In genomic region chr2:167294031-167294774, GRCh38 we compare ENCODE assay signal across 9 cellular contexts. TPM values are rescaled to one million over a fixed set of nuclear protein-coding genes. Genes with fewer than 3 reads are reported as not detected.
DNase-seq lines count a peak whose midpoint lies in the region; ATAC-seq and TF ChIP-seq lines count a peak whose summit lies in the region.
"Had no signal": no experiment of that assay in that cellular context is flagged by ENCODE, and none has a peak within 500 bp of the region (broad histone marks: within the 10 kb centered on the region; RNA-seq: fewer than 3 reads in every experiment).

No MANE protein-coding gene starts in this region.

- H3K4me1 Mint-ChIP-seq in CD8-positive, alpha-beta memory T cell, result peaks cover 14 to 21% (median 15%) of the 10 kb centered on the region in 3 donors
- H3K4me1 Mint-ChIP-seq in immature natural killer cell, result peaks cover 13 to 21% of the 10 kb centered on the region in 2 donors

- no peak for ATAC-seq in stimulated activated naive CD8-positive, alpha-beta T cell treated with anti-CD3 and anti-CD28 coated beads, Interleukin-15, Interleukin-2, amounts not matched to agents 100 U/mL and 50 U/mL, for 24 hours
- ATAC-seq in HG03439 (IDR thresholded peaks at IDR 0.05; ENCODE audit: unreplicated experiment) (no peak), left lobe of liver (no peak)

- POLR2A ChIA-PET in CD8-positive, alpha-beta memory T cell (lab: Charles Lee), result no interaction called here

- H3K27ac Mint-ChIP-seq in CD8-positive, alpha-beta memory T cell, result no peak overlapping the region
- H3K27ac Mint-ChIP-seq in immature natural killer cell, result no peak overlapping the region

- no peak overlapping the region for H2AFZ ChIP-seq in Loucy (ENCODE audit: low read length)

- no peak for TF ChIP-seq POLR2A in breast epithelium (IDR thresholded peaks at IDR 0.05)

- H3K4me1 ChIP-seq in CD8-positive, alpha-beta memory T cell (ENCODE audit: insufficient read depth, low read length), result peaks cover 8% of the 10 kb centered on the region
- peaks cover 5% of the 10 kb centered on the region for H3K4me1 ChIP-seq in Loucy (ENCODE audit: insufficient read depth, low read length, poor library complexity, severe bottlenecking)
- no peaks in the 10 kb centered on the region for H3K4me1 ChIP-seq in breast epithelium

- no peaks in the 10 kb centered on the region for H3K9me2 ChIP-seq in Loucy (replicated peaks; ENCODE audit: low read depth, low read length)

- H3K36me3 Mint-ChIP-seq in CD8-positive, alpha-beta memory T cell, result no peaks in the 10 kb centered on the region
- peaks cover 0 to 5% (median 0%) of the 10 kb centered on the region in 3 donors for H3K36me3 Mint-ChIP-seq in immature natural killer cell

- H3K9me3 ChIP-seq in CD8-positive, alpha-beta memory T cell (ENCODE audit: low read length), result no peaks in the 10 kb centered on the region
- no peaks in the 10 kb centered on the region for H3K9me3 ChIP-seq in Loucy (ENCODE audit: insufficient read depth, low read depth, low read length)
- H3K9me3 ChIP-seq in breast epithelium, result no peaks in the 10 kb centered on the region

- H3K27me3 ChIP-seq in CD8-positive, alpha-beta memory T cell (ENCODE audit: insufficient read depth, low read length, poor library complexity, severe bottlenecking), result peaks cover 10% of the 10 kb centered on the region
- H3K27me3 ChIP-seq in Loucy (ENCODE audit: insufficient read depth, low read length, poor library complexity, severe bottlenecking) (peaks cover 27% of the 10 kb centered on the region), breast epithelium (peaks cover 0 to 38% of the 10 kb centered on the region in 2 donors)

- no peaks in the 10 kb centered on the region for H3K36me3 ChIP-seq in CD8-positive, alpha-beta memory T cell (ENCODE audit: insufficient read depth, low read length)
- H3K36me3 ChIP-seq in Loucy (ENCODE audit: insufficient read depth, low read length) (no peaks in the 10 kb centered on the region), breast epithelium (no peaks in the 10 kb centered on the region)

- H3K27me3 Mint-ChIP-seq in CD8-positive, alpha-beta memory T cell, result peaks cover 7 to 56% of the 10 kb centered on the region in 2 donors
- peaks cover 4 to 10% (median 9%) of the 10 kb centered on the region in 3 donors for H3K27me3 Mint-ChIP-seq in immature natural killer cell (ENCODE audit: low read depth in 3 of 3)

- H3K4me3 Mint-ChIP-seq in CD8-positive, alpha-beta memory T cell, result peak overlapping the region; percentile 13 to 86 (median 74)
- peak overlapping the region; percentile 46 to 80 (median 73) for H3K4me3 Mint-ChIP-seq in immature natural killer cell

- no peak overlapping the region for H3K4me3 ChIP-seq in CD8-positive, alpha-beta memory T cell (ENCODE audit: low read length)
- H3K4me3 ChIP-seq in Loucy (ENCODE audit: low read length, poor library complexity, severe bottlenecking) (peak overlapping the region; percentile 70), breast epithelium (peak overlapping the region; percentile 60 to 89 (median 74))

- no peaks in the 10 kb centered on the region for H3K79me2 ChIP-seq in Loucy (ENCODE audit: insufficient read depth, low read length)

- intact Hi-C loops in breast epithelium (cut with DNase I; ENCODE audit: low total_unique reads), result no loop called here

- CTCF ChIA-PET in CD8-positive, alpha-beta memory T cell (lab: Charles Lee), result no interaction called here

- H3F3A ChIP-seq in Loucy (ENCODE audit: low read depth), result no peaks in the 10 kb centered on the region

- H4K20me1 ChIP-seq in Loucy (ENCODE audit: insufficient read depth, low read length, poor library complexity, severe bottlenecking), result no peaks in the 10 kb centered on the region

- H3K4me2 ChIP-seq in Loucy (ENCODE audit: low read depth, low read length, poor library complexity, severe bottlenecking), result peak overlapping the region; percentile 73

- H3K9me3 Mint-ChIP-seq in CD8-positive, alpha-beta memory T cell, result peaks cover 0 to 7% (median 2%) of the 10 kb centered on the region in 5 donors
- H3K9me3 Mint-ChIP-seq in immature natural killer cell, result peaks cover 0 to 7% (median 1%) of the 10 kb centered on the region in 6 donors

- no peak for TF ChIP-seq CTCF in Loucy (conservative IDR thresholded peaks at IDR 0.05; ENCODE audit: low read length)
- no peak for TF ChIP-seq CTCF in breast epithelium (IDR thresholded peaks at IDR 0.05)

- no peak overlapping the region for H3K27ac ChIP-seq in CD8-positive, alpha-beta memory T cell (ENCODE audit: low read depth, low read length)
- H3K27ac ChIP-seq in breast epithelium, result peak overlapping the region; percentile 40 to 94

- H3K9ac ChIP-seq in Loucy (ENCODE audit: low read depth, low read length, poor library complexity, severe bottlenecking), result no peak overlapping the region

- DNase-seq in CD8-positive, alpha-beta memory T cell, result peak in 2 of 5 donors; percentile 1 to 38
- DNase-seq in breast epithelium (ENCODE audit: low spot score in 2 of 2) (no peak), immature natural killer cell (no peak), left lobe of liver (ENCODE audit: low spot score) (no peak), SW 1271 (lab: John Stamatoyannopoulos, UW) (no peak)
- DNase-seq in stimulated activated naive CD8-positive, alpha-beta T cell treated with anti-CD3 and anti-CD28 coated beads, Interleukin-15, Interleukin-2, amounts not matched to agents 100 U/mL and 50 U/mL, for 24 hours, result peak; percentile 12

RNA-seq across cellular contexts. Expression of gene B3GALT1, which starts 1.4 kb away (rescaled TPM):
- under 1 TPM in 1 of 2 experiments, not detected in 1; 0.07 TPM for total RNA-seq in CD8-positive, alpha-beta memory T cell
- polyA plus RNA-seq in CD8-positive, alpha-beta memory T cell, result not detected
- total RNA-seq in breast epithelium, result 1 to 10 TPM in 1 of 3 donors, under 1 TPM in 2; 0.32 to 3.4 (median 0.66) TPM
- not detected for polyA plus RNA-seq in immature natural killer cell
- 0.08 TPM for total RNA-seq in left lobe of liver
- total RNA-seq: mononuclear cell had no signal
